Comparison of ENCODE assay signal across 9 cellular contexts in genomic region chr6:16712250-16712930, GRCh38. TPM values are rescaled to one million over a fixed set of nuclear protein-coding genes. Genes with fewer than 3 reads are reported as not detected.
DNase-seq lines count a peak whose midpoint lies in the region; ATAC-seq, FAIRE-seq and TF ChIP-seq lines count a peak whose summit lies in the region.
"Had no signal": no experiment of that assay in that cellular context is flagged by ENCODE, and none has a peak within 500 bp of the region (broad histone marks: within the 10 kb centered on the region; RNA-seq: fewer than 3 reads in every experiment).

No MANE protein-coding gene starts in this region.

- H3K9me3 Mint-ChIP-seq in WTC11, result no peaks in the 10 kb centered on the region

- no peaks in the 10 kb centered on the region for H3K36me3 Mint-ChIP-seq in WTC11

- peak; percentile 62 for DNase-seq in activated naive CD4-positive, alpha-beta T cell treated with Interleukin-2 at 50 U/mL for 16 hours
- no peak for DNase-seq in activated naive CD4-positive, alpha-beta T cell (lab: John Stamatoyannopoulos, UW)
- no peak for DNase-seq in WTC11 (ENCODE audit: low spot score)
- no peak for DNase-seq in right cardiac atrium
- no peak for DNase-seq in D721Med (ENCODE audit: insufficient read length, low spot score)
- DNase-seq in NCI-H2081 treated with DMSO at 0.1 percent for 48 hours (lab: John Stamatoyannopoulos, UW), result no peak

- H3K27me3 ChIP-seq in right cardiac atrium (ENCODE audit: control insufficient read depth, insufficient read depth) (no peaks in the 10 kb centered on the region), subcutaneous abdominal adipose tissue (ENCODE audit: control insufficient read depth in 5 of 5, insufficient read depth in 4 of 5, low read length in 5 of 5) (no peaks in the 10 kb centered on the region)
- H3K27me3 ChIP-seq: cardiac muscle cell had no signal

- intact Hi-C loops in right cardiac atrium (cut with DNase I), result no loop called here

- 43% methylated on average over 12 of the region's 12 CpGs for WGBS in right cardiac atrium

- H3K4me1 ChIP-seq in right cardiac atrium (ENCODE audit: control insufficient read depth, insufficient read depth, low read length), result peaks cover 8% of the 10 kb centered on the region
- H3K4me1 ChIP-seq in subcutaneous abdominal adipose tissue (ENCODE audit: control insufficient read depth in 5 of 5, insufficient read depth in 5 of 5, low read length in 5 of 5), result peaks cover 0 to 21% (median 14%) of the 10 kb centered on the region in 5 donors

- H3K9me3 ChIP-seq in right cardiac atrium (ENCODE audit: control insufficient read depth, low read length) (no peaks in the 10 kb centered on the region), subcutaneous abdominal adipose tissue (ENCODE audit: control insufficient read depth in 5 of 5, low read length in 5 of 5) (no peaks in the 10 kb centered on the region)

- H3K4me3 ChIP-seq in right cardiac atrium (ENCODE audit: low read length) (peak overlapping the region; percentile 15), subcutaneous abdominal adipose tissue (ENCODE audit: low read depth in 1 of 5, low read length in 5 of 5) (peak overlapping the region in 3 of 5 donors; percentile 12 to 34 (median 15))
- H3K4me3 ChIP-seq: cardiac muscle cell had no signal

- H3K27me3 Mint-ChIP-seq in WTC11 (ENCODE audit: low read depth), result no peaks in the 10 kb centered on the region

- FAIRE-seq in D721Med (lab: Jason Lieb, UNC), result no peak

- peaks cover 0 to 3% (median 2%) of the 10 kb centered on the region in 5 donors for H3K36me3 ChIP-seq in subcutaneous abdominal adipose tissue (ENCODE audit: control insufficient read depth in 5 of 5, insufficient read depth in 5 of 5, low read length in 5 of 5)
- H3K36me3 ChIP-seq: cardiac muscle cell had no signal

- peaks cover 13% of the 10 kb centered on the region for H3K4me1 Mint-ChIP-seq in WTC11

- H3K4me3 Mint-ChIP-seq in WTC11, result no peak overlapping the region

- H3K27ac Mint-ChIP-seq in WTC11, result peak overlapping the region; percentile 63; the same call in 1 of the 2 replicates

- H3K9ac ChIP-seq in subcutaneous abdominal adipose tissue (ENCODE audit: low read length in 5 of 5), result peak overlapping the region in 3 of 5 donors; percentile 33 to 57 (median 54)

- TF ChIP-seq CTCF in WTC11 (IDR thresholded peaks at IDR 0.05) (no peak), D721Med (IDR thresholded peaks at IDR 0.05; ENCODE audit: insufficient read depth, missing control alignments) (no peak)

- H3K27ac ChIP-seq in right cardiac atrium (ENCODE audit: low read length) (peak overlapping the region; percentile 68), subcutaneous abdominal adipose tissue (ENCODE audit: low read depth, low read length) (peak overlapping the region; percentile 74)
- H3K27ac ChIP-seq: cardiac muscle cell had no signal

- POLR2A ChIA-PET in WTC11 (lab: Charles Lee), result no interaction called here

- ATAC-seq in HG03103 (IDR thresholded peaks at IDR 0.05; ENCODE audit: low read depth, unreplicated experiment), result peak; percentile 56
- no peak for ATAC-seq in WTC11
- ATAC-seq in right cardiac atrium, result peak in 1 of 2 donors; percentile 39

- CTCF ChIA-PET in WTC11 (lab: Charles Lee), result interaction anchor here (0.6 to 1.3 kb wide), 4 partner anchors 8 to 49 kb away, joined by 3 to 5 read pairs (median 4); no protein-coding TSS in a partner anchor

TF ChIP-seq in WTC11, 78 proteins besides CTCF, POLR2A, EP300 and RAD21:
- TF ChIP-seq TEAD1 (CRISPR knock-in tag; IDR thresholded peaks at IDR 0.05), result no peak
- TF ChIP-seq JAZF1 (CRISPR knock-in tag; IDR thresholded peaks at IDR 0.05), result no peak
- no peak for TF ChIP-seq GABPB1 (CRISPR knock-in tag; IDR thresholded peaks at IDR 0.05)
- TF ChIP-seq TCF7 (CRISPR knock-in tag; IDR thresholded peaks at IDR 0.05; ENCODE audit: low read depth), result no peak
- no peak for TF ChIP-seq ZNF219 (CRISPR knock-in tag; IDR thresholded peaks at IDR 0.05; ENCODE audit: borderline replicate concordance)
- no peak for TF ChIP-seq ZNF423 (CRISPR knock-in tag; IDR thresholded peaks at IDR 0.05)
- TF ChIP-seq, protein P1, sequence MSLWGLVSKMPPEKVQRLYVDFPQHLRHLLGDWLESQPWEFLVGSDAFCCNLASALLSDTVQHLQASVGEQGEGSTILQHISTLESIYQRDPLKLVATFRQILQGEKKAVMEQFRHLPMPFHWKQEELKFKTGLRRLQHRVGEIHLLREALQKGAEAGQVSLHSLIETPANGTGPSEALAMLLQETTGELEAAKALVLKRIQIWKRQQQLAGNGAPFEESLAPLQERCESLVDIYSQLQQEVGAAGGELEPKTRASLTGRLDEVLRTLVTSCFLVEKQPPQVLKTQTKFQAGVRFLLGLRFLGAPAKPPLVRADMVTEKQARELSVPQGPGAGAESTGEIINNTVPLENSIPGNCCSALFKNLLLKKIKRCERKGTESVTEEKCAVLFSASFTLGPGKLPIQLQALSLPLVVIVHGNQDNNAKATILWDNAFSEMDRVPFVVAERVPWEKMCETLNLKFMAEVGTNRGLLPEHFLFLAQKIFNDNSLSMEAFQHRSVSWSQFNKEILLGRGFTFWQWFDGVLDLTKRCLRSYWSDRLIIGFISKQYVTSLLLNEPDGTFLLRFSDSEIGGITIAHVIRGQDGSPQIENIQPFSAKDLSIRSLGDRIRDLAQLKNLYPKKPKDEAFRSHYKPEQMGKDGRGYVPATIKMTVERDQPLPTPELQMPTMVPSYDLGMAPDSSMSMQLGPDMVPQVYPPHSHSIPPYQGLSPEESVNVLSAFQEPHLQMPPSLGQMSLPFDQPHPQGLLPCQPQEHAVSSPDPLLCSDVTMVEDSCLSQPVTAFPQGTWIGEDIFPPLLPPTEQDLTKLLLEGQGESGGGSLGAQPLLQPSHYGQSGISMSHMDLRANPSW (CRISPR knock-in tag; conservative IDR thresholded peaks at IDR 0.05; ENCODE audit: low read depth), result no peak
- TF ChIP-seq GRHL2 (CRISPR knock-in tag; IDR thresholded peaks at IDR 0.05; ENCODE audit: insufficient replicate concordance, severe bottlenecking), result no peak
- no peak for TF ChIP-seq ATF6 (CRISPR knock-in tag; IDR thresholded peaks at IDR 0.05)
- no peak for TF ChIP-seq CBFB (CRISPR knock-in tag; IDR thresholded peaks at IDR 0.05; ENCODE audit: low read depth)
- TF ChIP-seq E2F1 (CRISPR knock-in tag; IDR thresholded peaks at IDR 0.05), result no peak
- TF ChIP-seq ZNF121 (CRISPR knock-in tag; IDR thresholded peaks at IDR 0.05), result no peak
- no peak for TF ChIP-seq NFATC4 (CRISPR knock-in tag; IDR thresholded peaks at IDR 0.05)
- no peak for TF ChIP-seq CREB1 (CRISPR knock-in tag; IDR thresholded peaks at IDR 0.05)
- no peak for TF ChIP-seq AR (CRISPR knock-in tag; IDR thresholded peaks at IDR 0.05)

RNA-seq across cellular contexts. Expression of gene ATXN1, which starts 48.9 kb away (rescaled TPM):
- 7.5 to 8.8 TPM (median 8.1 TPM) in 3 replicates for total RNA-seq in WTC11 (2021)
- 10 to 100 TPM; 46.5 to 50.7 (median 47.9) TPM for total RNA-seq in right cardiac atrium
- polyA plus RNA-seq in right cardiac atrium, result 11.8 TPM
